11 cellular contexts compared by ENCODE assay signal in the genomic region with DNA sequence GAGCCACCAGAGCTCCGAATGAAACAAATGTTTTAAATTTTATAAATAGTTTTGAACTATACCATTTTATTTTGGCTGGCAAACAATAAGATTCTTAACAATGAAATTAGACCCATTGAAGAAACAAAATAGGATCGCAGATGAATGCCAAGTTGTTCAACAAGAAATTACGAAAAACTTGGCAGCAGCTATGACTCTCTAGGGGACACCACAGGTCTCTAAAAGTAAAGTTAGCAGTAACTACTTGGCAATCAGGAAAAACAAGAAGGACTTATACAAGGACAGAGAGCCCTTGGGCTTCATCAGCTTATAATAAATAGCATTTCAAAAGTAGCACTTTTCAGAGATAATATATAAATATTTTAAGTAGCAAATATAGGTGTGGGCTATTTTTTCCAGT.
"Had no signal": no experiment of that assay in that cellular context is flagged by ENCODE, and none has a peak within 500 bp of the region (broad histone marks: within the 10 kb centered on the region; RNA-seq: fewer than 3 reads in every experiment).

No MANE protein-coding gene starts in this region.

- H3K9ac ChIP-seq: GM23248 had no signal

- H3K9me3 ChIP-seq: HAP-1 had no signal

- H3K4me2 ChIP-seq: GM23338 had no signal

- H3K4me1 ChIP-seq: HAP-1 had no signal

- FAIRE-seq: H1, H54 had no signal

- H3K4me3 ChIP-seq: GM23248, GM23338, HAP-1 had no signal

- ATAC-seq: GM23338, HCT116 had no signal

- DNase-seq: GM23248, GOT3, H7, H9, HCEC 1CT, HFFc6 had no signal

- H3K36me3 ChIP-seq: HAP-1 had no signal

- H2AFZ ChIP-seq: GM23248 had no signal

- H3K27ac ChIP-seq: GM23248 had no signal
